In the genomic region with DNA sequence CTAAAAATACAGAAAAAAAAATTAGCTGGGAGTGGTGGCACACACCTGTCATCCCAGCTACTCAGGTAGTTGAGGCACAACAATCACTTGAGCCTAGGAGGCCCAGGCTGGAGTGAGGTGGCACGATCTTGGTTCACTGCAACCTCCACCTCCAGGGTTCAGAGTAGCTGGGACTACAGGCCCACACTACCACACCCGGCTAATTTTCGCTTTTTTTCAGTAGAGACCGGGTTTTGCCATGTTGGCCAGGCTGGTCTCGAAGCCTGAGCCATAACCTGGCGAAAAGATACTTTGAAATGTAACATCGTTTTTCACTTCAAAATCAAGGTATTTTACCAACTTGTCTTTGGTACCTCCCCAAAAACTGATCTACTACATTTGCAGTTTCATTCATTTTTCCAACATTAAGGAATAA, we compare ENCODE assay signal across 8 cellular contexts. TPM values are rescaled to one million over a fixed set of nuclear protein-coding genes. Genes with fewer than 3 reads are reported as not detected.
A peak's percentile ranks its signal among the peaks of the same experiment; 100 is the strongest.
DNase-seq lines count a peak whose midpoint lies in the region; ATAC-seq, FAIRE-seq and TF ChIP-seq lines count a peak whose summit lies in the region.
"Had no signal": no experiment of that assay in that cellular context is flagged by ENCODE, and none has a peak within 500 bp of the region (broad histone marks: within the 10 kb centered on the region; RNA-seq: fewer than 3 reads in every experiment).

No MANE protein-coding gene starts in this region.

- no peak overlapping the region for H3K9ac ChIP-seq in kidney (ENCODE audit: low read length in 2 of 2)

- ATAC-seq in activated CD4-positive, CD25-positive, alpha-beta regulatory T cell treated with anti-CD3 and anti-CD28 coated beads, Interleukin-2, amount 50 U/mL, for 24 hours = peak; percentile 9 to 11

- no peak for DNase-seq in activated CD4-positive, CD25-positive, alpha-beta regulatory T cell treated with anti-CD3 and anti-CD28 coated beads, Interleukin-2, amount 50 U/mL, for 72 hours
- peak in 2 of 3 experiments; percentile 35 to 41 for DNase-seq in activated CD8-positive, alpha-beta memory T cell treated with anti-CD3 and anti-CD28 coated beads for 48 hours (ENCODE audit: low read depth in 2 of 3, low spot score in 2 of 3)
- DNase-seq in stimulated activated CD4-positive, alpha-beta T cell treated with anti-CD3 and anti-CD28 coated beads, Interleukin-4, amount 100 ng/mL, for 24 hours = peak; percentile 39
- DNase-seq in effector memory CD4-positive, alpha-beta T cell = no peak
- no peak for DNase-seq in kidney
- DNase-seq: amniotic stem cell had no signal

- no peak for FAIRE-seq in kidney (lab: Jason Lieb, UNC)

- peaks cover 42% of the 10 kb centered on the region for H3K36me3 ChIP-seq in effector memory CD4-positive, alpha-beta T cell (ENCODE audit: control insufficient read depth, insufficient read depth, low read length)
- H3K36me3 ChIP-seq in kidney (ENCODE audit: control insufficient read depth in 1 of 2, insufficient read depth in 2 of 2, low read length in 2 of 2) = peaks cover 30 to 40% of the 10 kb centered on the region in 2 donors

- intact Hi-C loops in kidney (cut with DNase I) = no loop called here

- no peak overlapping the region for H3K27ac ChIP-seq in effector memory CD4-positive, alpha-beta T cell (ENCODE audit: insufficient read depth, low read length, poor library complexity, severe bottlenecking)
- H3K27ac ChIP-seq in kidney (ENCODE audit: low read depth in 2 of 2, low read length in 2 of 2) = no peak overlapping the region
- H3K27ac ChIP-seq: vagina had no signal

- no peaks in the 10 kb centered on the region for H3K9me3 ChIP-seq in effector memory CD4-positive, alpha-beta T cell (ENCODE audit: control insufficient read depth, low read length)
- no peaks in the 10 kb centered on the region for H3K9me3 ChIP-seq in kidney (ENCODE audit: control insufficient read depth in 1 of 2, low read length in 2 of 2)
- H3K9me3 ChIP-seq: vagina had no signal

- no peak for TF ChIP-seq CTCF in kidney (IDR thresholded peaks at IDR 0.05; ENCODE audit: borderline replicate concordance, extremely low read depth, insufficient read depth)

- no peaks in the 10 kb centered on the region for H3K27me3 ChIP-seq in effector memory CD4-positive, alpha-beta T cell (replicated peaks; ENCODE audit: control insufficient read depth, insufficient read depth, low read length, poor library complexity, severe bottlenecking)
- H3K27me3 ChIP-seq: vagina had no signal

- peaks cover 22% of the 10 kb centered on the region for H3K4me1 ChIP-seq in effector memory CD4-positive, alpha-beta T cell (ENCODE audit: control insufficient read depth, insufficient read depth, low read length, poor library complexity, severe bottlenecking)
- H3K4me1 ChIP-seq in kidney (ENCODE audit: control insufficient read depth in 1 of 2, insufficient read depth in 1 of 2, low read depth in 1 of 2, low read length in 2 of 2) = peaks cover 9 to 11% of the 10 kb centered on the region in 2 donors

- H3K4me3 ChIP-seq in effector memory CD4-positive, alpha-beta T cell (ENCODE audit: insufficient read depth, low read depth, low read length, poor library complexity, severe bottlenecking) = no peak overlapping the region
- no peak overlapping the region for H3K4me3 ChIP-seq in kidney (ENCODE audit: low read length in 2 of 2)
- H3K4me3 ChIP-seq: vagina had no signal

RNA-seq across cellular contexts. Expression of a gene that starts 6.1 kb away (rescaled TPM):
- total RNA-seq in kidney = 275 TPM
- 239 TPM for polyA plus RNA-seq in kidney (ENCODE audit: insufficient read depth, low read depth, low replicate concordance)

RNA-seq across cellular contexts. Expression of a gene that starts 6.4 kb away (rescaled TPM):
- 19.1 TPM for total RNA-seq in kidney
- 1.0 TPM for polyA plus RNA-seq in kidney (ENCODE audit: insufficient read depth, low read depth, low replicate concordance)

RNA-seq across cellular contexts. Expression of a gene that starts 37.1 kb away (rescaled TPM):
- 3.7 TPM for total RNA-seq in kidney
- polyA plus RNA-seq in kidney (ENCODE audit: insufficient read depth, low read depth, low replicate concordance) = 0.71 TPM

RNA-seq across cellular contexts. Expression of a gene that starts 37.3 kb away (rescaled TPM):
- total RNA-seq in kidney = 19.6 TPM
- polyA plus RNA-seq in kidney (ENCODE audit: insufficient read depth, low read depth, low replicate concordance) = 14.2 TPM

RNA-seq across cellular contexts. Expression of a gene that starts 55.4 kb away (rescaled TPM):
- 0.41 TPM for total RNA-seq in kidney
- polyA plus RNA-seq in kidney (ENCODE audit: insufficient read depth, low read depth, low replicate concordance) = 0.82 TPM
- total RNA-seq: vagina had no signal

Comparison
In these comparisons a context has a peak if more than half of its experiments do, and no peak if none do; other contexts are left out.
1. DNase-seq: peak in activated CD8-positive, alpha-beta memory T cell treated with anti-CD3 and anti-CD28 coated beads for 48 hours (2 of 3) and stimulated activated CD4-positive, alpha-beta T cell treated with anti-CD3 and anti-CD28 coated beads, Interleukin-4, amount 100 ng/mL, for 24 hours (single experiment); none in activated CD4-positive, CD25-positive, alpha-beta regulatory T cell treated with anti-CD3 and anti-CD28 coated beads, Interleukin-2, amount 50 U/mL, for 72 hours (single experiment), effector memory CD4-positive, alpha-beta T cell (0 of 3) and kidney (single experiment).